Comparison of ENCODE assay signal across 11 cellular contexts in genomic region chr14:103126873-103127304, GRCh38. TPM values are rescaled to one million over a fixed set of nuclear protein-coding genes. Genes with fewer than 3 reads are reported as not detected.
DNase-seq lines count a peak whose midpoint lies in the region; ATAC-seq, FAIRE-seq and TF ChIP-seq lines count a peak whose summit lies in the region.
"Had no signal": no experiment of that assay in that cellular context is flagged by ENCODE, and none has a peak within 500 bp of the region (broad histone marks: within the 10 kb centered on the region; RNA-seq: fewer than 3 reads in every experiment).

No MANE protein-coding gene starts in this region.

- CTCF ChIA-PET in Panc1 (lab: Charles Lee) = interaction anchor here (0.6 to 1.3 kb wide), 2 partner anchors 21 to 199 kb away, joined by 4 to 7 read pairs; no protein-coding TSS in a partner anchor
- CTCF ChIA-PET in activated CD8-positive, alpha-beta T cell treated with anti-CD3 and anti-CD28 coated beads, Interleukin-2, amount 10 ng/mL, durations not matched to agents 7 days and 5 days (lab: Charles Lee) = no interaction called here

- no peak overlapping the region for H3K27ac Mint-ChIP-seq in activated CD8-positive, alpha-beta T cell treated with anti-CD3 and anti-CD28 coated beads, Interleukin-2, amount 10 ng/mL, durations not matched to agents 7 days and 5 days

- H4K8ac ChIP-seq in trophoblast cell (ENCODE audit: low read depth, low read length) = no peak overlapping the region

- no peaks in the 10 kb centered on the region for H3K27me3 ChIP-seq in Panc1 (ENCODE audit: control insufficient read depth, insufficient read depth, low read length)
- peaks cover 0 to 6% (median 0%) of the 10 kb centered on the region in 7 donors for H3K27me3 ChIP-seq in heart right ventricle
- peaks cover 15% of the 10 kb centered on the region for H3K27me3 ChIP-seq in trophoblast cell (ENCODE audit: insufficient read depth, low read length)
- H3K27me3 ChIP-seq: MG63 had no signal

- no peak overlapping the region for H2BK120ac ChIP-seq in trophoblast cell (ENCODE audit: insufficient read depth, low read length, poor library complexity)

- H4K91ac ChIP-seq in trophoblast cell (ENCODE audit: low read depth, low read length) = no peak overlapping the region

- no peak overlapping the region for H2AK5ac ChIP-seq in trophoblast cell (ENCODE audit: low read length)

- intact Hi-C loops in Panc1 (cut with micrococcal nuclease; ENCODE audit: unreplicated experiment) = no loop called here
- intact Hi-C loops in heart right ventricle (cut with DNase I) = no loop called here

- 13 to 42% methylated on average over 52 to 62 of the region's 62 CpGs for WGBS in heart right ventricle, 2 donors
- WGBS in trophoblast cell (ENCODE audit: extremely low coverage, insufficient coverage, insufficient read length) = no CpG with 5 or more reads among the region's 62 CpGs

- H3K4me1 ChIP-seq in Panc1 (ENCODE audit: control insufficient read depth, insufficient read depth, low read length) (peaks cover 52% of the 10 kb centered on the region), heart right ventricle (peaks cover 40 to 90% (median 65%) of the 10 kb centered on the region in 9 donors), trophoblast cell (ENCODE audit: control insufficient read depth in 1 of 2, insufficient read depth in 2 of 2, low read length in 2 of 2) (peaks cover 31 to 50% of the 10 kb centered on the region in 2 experiments)

- H3K79me1 ChIP-seq in trophoblast cell (ENCODE audit: low read length) = peaks cover 5% of the 10 kb centered on the region

- no peaks in the 10 kb centered on the region for H3K36me3 ChIP-seq in Panc1 (ENCODE audit: control insufficient read depth, insufficient read depth, low read length)
- peaks cover 0 to 58% (median 7%) of the 10 kb centered on the region in 9 donors for H3K36me3 ChIP-seq in heart right ventricle
- H3K36me3 ChIP-seq in trophoblast cell (ENCODE audit: control insufficient read depth in 1 of 2, insufficient read depth in 2 of 2, low read length in 2 of 2) = no peaks in the 10 kb centered on the region

- no peaks in the 10 kb centered on the region for H3K4me1 Mint-ChIP-seq in activated CD8-positive, alpha-beta T cell treated with anti-CD3 and anti-CD28 coated beads, Interleukin-2, amount 10 ng/mL, durations not matched to agents 7 days and 5 days (ENCODE audit: low read depth)

- peak; percentile 14 for ATAC-seq in Panc1
- ATAC-seq in heart right ventricle = peak in 2 of 8 donors; percentile 3 to 4
- no peak for ATAC-seq in activated CD8-positive, alpha-beta T cell treated with anti-CD3 and anti-CD28 coated beads, Interleukin-2, amount 10 ng/mL, durations not matched to agents 7 days and 5 days

- no peak for FAIRE-seq in D721Med (lab: Jason Lieb, UNC)
- FAIRE-seq: urothelium cell line had no signal

- H3K4me3 ChIP-seq in Panc1 (ENCODE audit: low read depth in 2 of 2, low read length in 2 of 2) (peak overlapping the region; percentile 65 to 73), heart right ventricle (peak overlapping the region in 9 of 10 donors; percentile 10 to 95 (median 26)), trophoblast cell (ENCODE audit: low read depth, low read length) (peak overlapping the region; percentile 1)
- H3K4me3 ChIP-seq: MG63 had no signal

- TF ChIP-seq CTCF in D721Med (IDR thresholded peaks at IDR 0.05; ENCODE audit: insufficient read depth, missing control alignments) = peak; percentile 9
- TF ChIP-seq CTCF in Panc1 (IDR thresholded peaks at IDR 0.05) = peak; percentile 65; the same call in 1 of the 2 replicates
- peak in 4 of 9 donors; percentile 8 to 51 (median 25) for TF ChIP-seq CTCF in heart right ventricle (IDR thresholded peaks at IDR 0.05)

- H3K9ac ChIP-seq in trophoblast cell (ENCODE audit: low read length) = no peak overlapping the region

- H3K4ac ChIP-seq in trophoblast cell (ENCODE audit: low read depth, low read length) = no peak overlapping the region

- H4K12ac ChIP-seq in trophoblast cell (ENCODE audit: low read depth, low read length) = no peak overlapping the region

- no peak overlapping the region for H3K14ac ChIP-seq in trophoblast cell (ENCODE audit: low read length)

- no peak overlapping the region for H2BK12ac ChIP-seq in trophoblast cell (ENCODE audit: low read length)

- no peak overlapping the region for H2BK5ac ChIP-seq in trophoblast cell (ENCODE audit: low read depth, low read length, poor library complexity)

- BruUV-seq in Panc1 (replicated peaks; lab: Mats Ljungman, UMichigan) = no TSS peak

- H3K9me3 Mint-ChIP-seq in activated CD8-positive, alpha-beta T cell treated with anti-CD3 and anti-CD28 coated beads, Interleukin-2, amount 10 ng/mL, durations not matched to agents 7 days and 5 days (ENCODE audit: insufficient read depth) = no peaks in the 10 kb centered on the region

- H3K4me2 ChIP-seq in trophoblast cell (ENCODE audit: low read length) = peak overlapping the region; percentile 62

- in situ Hi-C loops in Panc1 (cut with HindIII; ENCODE audit: low pct_unique_long_range_greater_than_20kb, low sequenced_read_pairs) = no loop called here

- no peak overlapping the region for H3K23ac ChIP-seq in trophoblast cell (ENCODE audit: low read length)

- H2AFZ ChIP-seq in trophoblast cell (ENCODE audit: insufficient read depth, low read length, poor library complexity) = no peak overlapping the region

- peaks cover 11% of the 10 kb centered on the region for H3K27me3 Mint-ChIP-seq in activated CD8-positive, alpha-beta T cell treated with anti-CD3 and anti-CD28 coated beads, Interleukin-2, amount 10 ng/mL, durations not matched to agents 7 days and 5 days (ENCODE audit: low read depth)

- H3K36me3 Mint-ChIP-seq in activated CD8-positive, alpha-beta T cell treated with anti-CD3 and anti-CD28 coated beads, Interleukin-2, amount 10 ng/mL, durations not matched to agents 7 days and 5 days (ENCODE audit: low read depth) = no peaks in the 10 kb centered on the region
- H3K36me3 Mint-ChIP-seq: brain had no signal

- H3K79me2 ChIP-seq in trophoblast cell (ENCODE audit: control insufficient read depth, insufficient read depth, low read length, poor library complexity) = no peaks in the 10 kb centered on the region

- POLR2A ChIA-PET in Panc1 (lab: Charles Lee) = no interaction called here
- POLR2A ChIA-PET in activated CD8-positive, alpha-beta T cell treated with anti-CD3 and anti-CD28 coated beads, Interleukin-2, amount 10 ng/mL, durations not matched to agents 7 days and 5 days (lab: Charles Lee) = no interaction called here

- H3K18ac ChIP-seq in trophoblast cell (ENCODE audit: low read length) = no peak overlapping the region

- H3K27ac ChIP-seq in Panc1 (ENCODE audit: low read length) (peak overlapping the region; percentile 87), heart right ventricle (peak overlapping the region in 3 of 10 donors; percentile 17 to 63 (median 28)), trophoblast cell (ENCODE audit: low read depth, low read length) (no peak overlapping the region)

- H3K9me3 ChIP-seq in Panc1 (ENCODE audit: control insufficient read depth, insufficient read depth, low read depth, low read length) (no peaks in the 10 kb centered on the region), heart right ventricle (no peaks in the 10 kb centered on the region), trophoblast cell (ENCODE audit: insufficient read depth, low read depth, low read length) (no peaks in the 10 kb centered on the region)
- H3K9me3 ChIP-seq: MG63 had no signal

- no peak overlapping the region for H3K4me3 Mint-ChIP-seq in activated CD8-positive, alpha-beta T cell treated with anti-CD3 and anti-CD28 coated beads, Interleukin-2, amount 10 ng/mL, durations not matched to agents 7 days and 5 days

- no peak for DNase-seq in D721Med (ENCODE audit: insufficient read length, low spot score)
- DNase-seq in Panc1 (ENCODE audit: low read depth, low spot score) = no peak
- DNase-seq in heart right ventricle = peak in 1 of 2 donors; percentile 62
- DNase-seq in trophoblast cell = peak; percentile 56 to 67
- DNase-seq in HCEC 1CT = no peak
- no peak for DNase-seq in activated CD8-positive, alpha-beta T cell treated with anti-CD3 and anti-CD28 coated beads, Interleukin-2, amount 10 ng/mL, durations not matched to agents 7 days and 5 days
- no peak for DNase-seq in NCI-H2171 treated with DMSO at 0.1 percent for 48 hours (lab: John Stamatoyannopoulos, UW)
- DNase-seq in stimulated activated CD4-positive, alpha-beta T cell treated with anti-CD3 and anti-CD28 coated beads, Interleukin-2, amount 100 ng/mL, for 48 hours = no peak
- DNase-seq: MG63 had no signal

RNA-seq across cellular contexts. Expression of gene TNFAIP2, which starts 3.6 kb away (rescaled TPM):
- total RNA-seq in Panc1 (2021; ENCODE audit: unreplicated experiment) (491 TPM), heart right ventricle (100 to 1,000 TPM in 1 of 10 donors, 10 to 100 TPM in 9; 21.8 to 134 (median 42.0) TPM)
- polyA plus RNA-seq in Panc1 (2012; ENCODE audit: insufficient read length) = 322 TPM
- 100 to 1,000 TPM in 1 of 2 donors, 10 to 100 TPM in 1; 24.6 to 138 TPM for polyA plus RNA-seq in heart right ventricle
- 185 and 205 TPM in 2 replicates for polyA plus RNA-seq in trophoblast cell (2013)
- under 1 TPM; 0.23 to 0.71 TPM for total RNA-seq in activated CD8-positive, alpha-beta T cell treated with anti-CD3 and anti-CD28 coated beads, Interleukin-2, amount 10 ng/mL, durations not matched to agents 7 days and 5 days

RNA-seq across cellular contexts. Expression of gene EXOC3L4, which starts 32.4 kb away (rescaled TPM):
- 2.6 TPM for total RNA-seq in Panc1 (2021; ENCODE audit: unreplicated experiment)
- polyA plus RNA-seq in Panc1 (2012; ENCODE audit: insufficient read length) = 1.9 TPM
- total RNA-seq in heart right ventricle = 1 to 10 TPM in 2 of 10 donors, under 1 TPM in 4, not detected in 4; 0.16 to 2.0 (median 0.48) TPM
- polyA plus RNA-seq in heart right ventricle = 1 to 10 TPM in 1 of 2 donors, under 1 TPM in 1; 0.51 to 1.2 TPM
- 0.11 and 0.22 TPM in 2 replicates for polyA plus RNA-seq in trophoblast cell (2013)
- total RNA-seq in activated CD8-positive, alpha-beta T cell treated with anti-CD3 and anti-CD28 coated beads, Interleukin-2, amount 10 ng/mL, durations not matched to agents 7 days and 5 days = not detected

RNA-seq across cellular contexts. Expression of gene LBHD2, which starts 42.9 kb away (rescaled TPM):
- total RNA-seq in Panc1 (2021; ENCODE audit: unreplicated experiment) = not detected
- not detected for polyA plus RNA-seq in Panc1 (2012; ENCODE audit: insufficient read length)
- total RNA-seq in heart right ventricle = not detected
- under 1 TPM in 1 of 2 donors, not detected in 1; 0.19 TPM for polyA plus RNA-seq in heart right ventricle
- 0.30 and 0.39 TPM in 2 replicates for polyA plus RNA-seq in trophoblast cell (2013)
- total RNA-seq in activated CD8-positive, alpha-beta T cell treated with anti-CD3 and anti-CD28 coated beads, Interleukin-2, amount 10 ng/mL, durations not matched to agents 7 days and 5 days = not detected

Comparison
In these comparisons a context has a peak if more than half of its experiments do, and no peak if none do; other contexts are left out.
1. DNase-seq: peak in trophoblast cell (2 of 2); none in D721Med (single experiment), Panc1 (single experiment), HCEC 1CT (single experiment), activated CD8-positive, alpha-beta T cell treated with anti-CD3 and anti-CD28 coated beads, Interleukin-2, amount 10 ng/mL, durations not matched to agents 7 days and 5 days (single experiment), NCI-H2171 treated with DMSO at 0.1 percent for 48 hours (single experiment) and stimulated activated CD4-positive, alpha-beta T cell treated with anti-CD3 and anti-CD28 coated beads, Interleukin-2, amount 100 ng/mL, for 48 hours (0 of 2).
2. H3K4me3 ChIP-seq: peak in every context shown above with its lines; median percentile 69 in Panc1; 26 in heart right ventricle; 1 in trophoblast cell.
3. RNA of gene TNFAIP2, which starts 3.6 kb away (total RNA-seq): 491 TPM in Panc1 (single experiment) and 21.8 to 134 TPM in heart right ventricle; 0.23 to 0.71 TPM in activated CD8-positive, alpha-beta T cell treated with anti-CD3 and anti-CD28 coated beads, Interleukin-2, amount 10 ng/mL, durations not matched to agents 7 days and 5 days; every median in the first group is over 10 times any median in the second.